ENCODE assay signal across 8 cellular contexts in genomic region chrX:54891573-54891972, GRCh38. TPM values are rescaled to one million over a fixed set of nuclear protein-coding genes. Genes with fewer than 3 reads are reported as not detected.
DNase-seq lines count a peak whose midpoint lies in the region; ATAC-seq and TF ChIP-seq lines count a peak whose summit lies in the region.

No MANE protein-coding gene starts in this region.

- no peak for TF ChIP-seq POLR2A in heart left ventricle (IDR thresholded peaks at IDR 0.05)
- TF ChIP-seq POLR2A in stomach (IDR thresholded peaks at IDR 0.05): no peak

- H3K27me3 ChIP-seq in heart left ventricle (peaks cover 0 to 23% (median 0%) of the 10 kb centered on the region in 9 donors), stomach (no peaks in the 10 kb centered on the region)

- WGBS in heart left ventricle, 4 donors: 10 to 21% (median 17%) methylated on average over 3 of the region's 3 CpGs
- 3 to 27% (median 15%) methylated on average over 3 of the region's 3 CpGs for WGBS in stomach, 5 donors

- intact Hi-C loops in heart left ventricle (cut with DNase I) (loop anchor here in 9 of 10 donors (1.0 to 10.0 kb wide), 7 partner anchors 63 to 171 kb away; no protein-coding TSS in a partner anchor), left cardiac atrium (cut with DNase I) (loop anchor here in 1 of 2 donors (10.0 kb wide), 1 partner anchor 163 kb away; no protein-coding TSS in a partner anchor), stomach (cut with DNase I; ENCODE audit: low total_unique reads) (no loop called here)

- H3K4me1 Mint-ChIP-seq in progenitor cell of endocrine pancreas (ENCODE audit: low read depth): no peaks in the 10 kb centered on the region

- H3K4me1 ChIP-seq in heart left ventricle (no peaks in the 10 kb centered on the region), stomach (no peaks in the 10 kb centered on the region)

- H3K9me3 Mint-ChIP-seq in progenitor cell of endocrine pancreas (ENCODE audit: low read depth): peaks cover 35% of the 10 kb centered on the region

- peaks cover 0 to 30% (median 0%) of the 10 kb centered on the region in 12 donors for H3K9me3 ChIP-seq in heart left ventricle
- peaks cover 0 to 28% (median 5%) of the 10 kb centered on the region in 4 donors for H3K9me3 ChIP-seq in stomach

- no peaks in the 10 kb centered on the region for H3K36me3 Mint-ChIP-seq in progenitor cell of endocrine pancreas (ENCODE audit: insufficient read depth)

- no peak overlapping the region for H3K4me3 Mint-ChIP-seq in progenitor cell of endocrine pancreas (ENCODE audit: low read depth)

- H3K27ac Mint-ChIP-seq in progenitor cell of endocrine pancreas: no peak overlapping the region

- H3K27me3 Mint-ChIP-seq in progenitor cell of endocrine pancreas: no peaks in the 10 kb centered on the region

- TF ChIP-seq EP300 in stomach (IDR thresholded peaks at IDR 0.05): no peak

- no peaks in the 10 kb centered on the region for H3K36me3 ChIP-seq in heart left ventricle
- H3K36me3 ChIP-seq in stomach: no peaks in the 10 kb centered on the region

- TF ChIP-seq CTCF in heart left ventricle (IDR thresholded peaks at IDR 0.05) (peak in 10 of 12 donors; percentile 20 to 60 (median 41)), LNCAP (IDR thresholded peaks at IDR 0.05) (peak; percentile 46; the same call in 1 of the 2 replicates), epithelial cell of esophagus (IDR thresholded peaks at IDR 0.05; ENCODE audit: insufficient read depth, low read depth, low read length, missing control alignments) (peak; percentile 54), progenitor cell of endocrine pancreas (IDR thresholded peaks at IDR 0.05; ENCODE audit: unreplicated experiment) (peak; percentile 47), stomach (IDR thresholded peaks at IDR 0.05) (peak in 1 of 7 experiments; percentile 28), omental fat pad (IDR thresholded peaks at IDR 0.05) (no peak)

- H3K27ac ChIP-seq in heart left ventricle (no peak overlapping the region), stomach (no peak overlapping the region)

- H3K4me3 ChIP-seq in heart left ventricle (no peak overlapping the region), epithelial cell of esophagus (ENCODE audit: low read length) (no peak overlapping the region), stomach (no peak overlapping the region)

- peak in 2 of 4 donors; percentile 38 to 48 for ATAC-seq in heart left ventricle
- ATAC-seq in left cardiac atrium: no peak
- ATAC-seq in omental fat pad (ENCODE audit: low FRiP score): no peak

- DNase-seq in heart left ventricle (peak in 2 of 5 donors; percentile 16 to 22), left cardiac atrium (no peak), T-helper 9 cell (peak; percentile 6), epithelial cell of esophagus (ENCODE audit: low read depth) (peak; percentile 51), progenitor cell of endocrine pancreas (ENCODE audit: low spot score, unreplicated experiment) (no peak), stomach (no peak), omental fat pad (ENCODE audit: low spot score) (no peak)

RNA-seq across cellular contexts. Expression of gene TRO, which starts 29.1 kb away (rescaled TPM):
- total RNA-seq in heart left ventricle: 1 to 10 TPM; 1.0 to 6.2 (median 2.5) TPM
- polyA plus RNA-seq in heart left ventricle: 1 to 10 TPM; 1.3 to 2.5 TPM
- total RNA-seq in left cardiac atrium: 1 to 10 TPM; 3.7 to 4.9 TPM
- total RNA-seq in progenitor cell of endocrine pancreas: 156 and 169 TPM in 2 replicates
- total RNA-seq in stomach: 10 to 100 TPM in 3 of 5 donors, 1 to 10 TPM in 1, under 1 TPM in 1; 0.45 to 25.3 (median 12.5) TPM
- polyA plus RNA-seq in stomach: 1 to 10 TPM; 2.2 to 5.0 (median 3.2) TPM
- 10 to 100 TPM in 1 of 4 donors, 1 to 10 TPM in 3; 5.3 to 15.9 (median 6.8) TPM for total RNA-seq in omental fat pad

Comparison
In these comparisons a context has a peak if more than half of its experiments do, and no peak if none do; other contexts are left out.
1. DNase-seq: peak in T-helper 9 cell (single experiment) and epithelial cell of esophagus (single experiment); none in left cardiac atrium (single experiment), progenitor cell of endocrine pancreas (single experiment), stomach (single experiment) and omental fat pad (single experiment).
2. CTCF ChIP-seq: peak in heart left ventricle (10 of 12), LNCAP (single experiment), epithelial cell of esophagus (single experiment) and progenitor cell of endocrine pancreas (single experiment); none in omental fat pad (0 of 3).